Comparison of ENCODE assay signal across 7 cellular contexts in the genomic region with DNA sequence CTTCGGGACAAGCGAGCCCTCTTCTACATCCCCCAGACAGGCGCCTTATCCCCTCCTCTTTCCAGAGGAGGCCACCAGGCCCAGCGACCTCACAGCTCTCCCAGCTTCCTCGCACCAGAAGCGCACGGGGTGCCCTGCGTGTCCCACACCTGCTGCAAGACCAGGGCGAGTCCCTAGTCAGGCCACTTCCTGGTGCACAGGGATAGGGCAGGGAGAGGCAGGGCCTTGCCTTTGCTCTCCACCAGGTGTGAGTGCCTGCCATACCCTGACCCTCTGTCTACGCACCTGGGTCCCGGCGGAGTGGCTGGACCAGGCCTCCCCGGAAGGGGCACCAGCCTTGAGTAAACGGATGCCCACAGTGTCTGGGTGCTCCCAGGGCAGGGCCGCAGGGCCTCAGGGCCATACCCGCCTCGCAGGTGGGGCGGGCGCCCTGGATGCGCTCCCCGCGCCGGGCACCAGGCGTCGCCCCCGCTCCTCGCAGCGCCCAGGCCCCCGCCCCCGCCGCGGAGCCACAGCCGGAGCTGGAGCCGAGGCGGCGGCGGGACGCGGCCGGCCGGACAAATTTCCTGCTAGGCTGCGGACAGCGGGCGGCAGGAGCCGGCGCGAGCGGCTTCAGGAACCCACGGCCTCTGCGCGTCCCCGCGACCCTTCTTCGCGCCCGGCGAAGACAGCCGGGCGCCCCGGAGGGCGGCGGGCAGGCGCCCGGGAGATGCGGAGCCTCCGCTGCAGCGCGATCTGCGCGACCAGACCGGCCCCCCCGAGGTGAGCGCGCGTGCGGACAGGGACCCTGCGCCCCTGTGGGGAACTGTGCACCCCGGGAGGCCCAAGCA. TPM values are rescaled to one million over a fixed set of nuclear protein-coding genes. Genes with fewer than 3 reads are reported as not detected.
DNase-seq lines count a peak whose midpoint lies in the region; ATAC-seq, FAIRE-seq and TF ChIP-seq lines count a peak whose summit lies in the region.

A gene with protein sequence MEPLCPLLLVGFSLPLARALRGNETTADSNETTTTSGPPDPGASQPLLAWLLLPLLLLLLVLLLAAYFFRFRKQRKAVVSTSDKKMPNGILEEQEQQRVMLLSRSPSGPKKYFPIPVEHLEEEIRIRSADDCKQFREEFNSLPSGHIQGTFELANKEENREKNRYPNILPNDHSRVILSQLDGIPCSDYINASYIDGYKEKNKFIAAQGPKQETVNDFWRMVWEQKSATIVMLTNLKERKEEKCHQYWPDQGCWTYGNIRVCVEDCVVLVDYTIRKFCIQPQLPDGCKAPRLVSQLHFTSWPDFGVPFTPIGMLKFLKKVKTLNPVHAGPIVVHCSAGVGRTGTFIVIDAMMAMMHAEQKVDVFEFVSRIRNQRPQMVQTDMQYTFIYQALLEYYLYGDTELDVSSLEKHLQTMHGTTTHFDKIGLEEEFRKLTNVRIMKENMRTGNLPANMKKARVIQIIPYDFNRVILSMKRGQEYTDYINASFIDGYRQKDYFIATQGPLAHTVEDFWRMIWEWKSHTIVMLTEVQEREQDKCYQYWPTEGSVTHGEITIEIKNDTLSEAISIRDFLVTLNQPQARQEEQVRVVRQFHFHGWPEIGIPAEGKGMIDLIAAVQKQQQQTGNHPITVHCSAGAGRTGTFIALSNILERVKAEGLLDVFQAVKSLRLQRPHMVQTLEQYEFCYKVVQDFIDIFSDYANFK (plus strand): TSS at position 556 of the 830 bp plus-strand sequence. CDS start 133,779 bp downstream, outside the sequence.

- FAIRE-seq in GM12892 (lab: Jason Lieb, UNC): no peak

- H3K4me3 ChIP-seq in muscle layer of duodenum (ENCODE audit: low read depth in 1 of 2, low read length in 2 of 2): peak within 1 kb of the TSS; percentile 55 to 66

- peaks cover 3% of the 10 kb centered on the region for H3K27me3 ChIP-seq in muscle layer of duodenum (ENCODE audit: low read depth, low read length)

- DNase-seq in GM12892 (ENCODE audit: insufficient read length) (peak; percentile 59), NCI-H2171 treated with DMSO at 0.1 percent for 48 hours (lab: John Stamatoyannopoulos, UW) (peak; percentile 14), activated T-cell treated with anti-CD3 and anti-CD28 coated beads for 24 hours (ENCODE audit: low read depth) (peak; percentile 69), erythroblast (lab: John Stamatoyannopoulos, UW) (peak; percentile 33 to 53)
- DNase-seq in stimulated activated CD8-positive, alpha-beta memory T cell treated with anti-CD3 and anti-CD28 coated beads, Interleukin-4, amount 100 ng/mL, for 48 hours: peak; percentile 81

- no peaks in the 10 kb centered on the region for H3K36me3 ChIP-seq in muscle layer of duodenum (ENCODE audit: control insufficient read depth in 1 of 2, insufficient read depth in 2 of 2, low read length in 2 of 2)

- peak; percentile 94 for ATAC-seq in HG02642 (IDR thresholded peaks at IDR 0.05; ENCODE audit: poor library complexity, unreplicated experiment)

- H3K9me3 ChIP-seq in muscle layer of duodenum (ENCODE audit: control insufficient read depth in 1 of 2, low read length in 2 of 2): no peaks in the 10 kb centered on the region

- H3K27ac ChIP-seq in muscle layer of duodenum (ENCODE audit: low read length): peak within 1 kb of the TSS; percentile 65

- peaks cover 0 to 23% of the 10 kb centered on the region in 2 donors for H3K4me1 ChIP-seq in muscle layer of duodenum (ENCODE audit: control insufficient read depth in 1 of 2, insufficient read depth in 2 of 2, low read length in 2 of 2)

- TF ChIP-seq POLR2A in GM12892 (IDR thresholded peaks at IDR 0.05; ENCODE audit: low read depth, low read length) (no peak), erythroblast (IDR thresholded peaks at IDR 0.05; ENCODE audit: low read length) (no peak)

RNA-seq across cellular contexts. Expression of the gene that starts here (rescaled TPM):
- polyA plus RNA-seq in GM12892 (2012; ENCODE audit: missing spikeins): 4.7 TPM

Comparison
In these comparisons a context has a peak if more than half of its experiments do, and no peak if none do; other contexts are left out.
1. Peak in every context shown above with its lines: DNase-seq, ATAC-seq, H3K4me3 ChIP-seq and H3K27ac ChIP-seq.
2. DNase-seq: peak in every context shown above with its lines; median percentile 81 in stimulated activated CD8-positive, alpha-beta memory T cell treated with anti-CD3 and anti-CD28 coated beads, Interleukin-4, amount 100 ng/mL, for 48 hours; 69 in activated T-cell treated with anti-CD3 and anti-CD28 coated beads for 24 hours; 59 in GM12892; 43 in erythroblast; 14 in NCI-H2171 treated with DMSO at 0.1 percent for 48 hours.